15 cellular contexts compared by ENCODE assay signal in the genomic region with DNA sequence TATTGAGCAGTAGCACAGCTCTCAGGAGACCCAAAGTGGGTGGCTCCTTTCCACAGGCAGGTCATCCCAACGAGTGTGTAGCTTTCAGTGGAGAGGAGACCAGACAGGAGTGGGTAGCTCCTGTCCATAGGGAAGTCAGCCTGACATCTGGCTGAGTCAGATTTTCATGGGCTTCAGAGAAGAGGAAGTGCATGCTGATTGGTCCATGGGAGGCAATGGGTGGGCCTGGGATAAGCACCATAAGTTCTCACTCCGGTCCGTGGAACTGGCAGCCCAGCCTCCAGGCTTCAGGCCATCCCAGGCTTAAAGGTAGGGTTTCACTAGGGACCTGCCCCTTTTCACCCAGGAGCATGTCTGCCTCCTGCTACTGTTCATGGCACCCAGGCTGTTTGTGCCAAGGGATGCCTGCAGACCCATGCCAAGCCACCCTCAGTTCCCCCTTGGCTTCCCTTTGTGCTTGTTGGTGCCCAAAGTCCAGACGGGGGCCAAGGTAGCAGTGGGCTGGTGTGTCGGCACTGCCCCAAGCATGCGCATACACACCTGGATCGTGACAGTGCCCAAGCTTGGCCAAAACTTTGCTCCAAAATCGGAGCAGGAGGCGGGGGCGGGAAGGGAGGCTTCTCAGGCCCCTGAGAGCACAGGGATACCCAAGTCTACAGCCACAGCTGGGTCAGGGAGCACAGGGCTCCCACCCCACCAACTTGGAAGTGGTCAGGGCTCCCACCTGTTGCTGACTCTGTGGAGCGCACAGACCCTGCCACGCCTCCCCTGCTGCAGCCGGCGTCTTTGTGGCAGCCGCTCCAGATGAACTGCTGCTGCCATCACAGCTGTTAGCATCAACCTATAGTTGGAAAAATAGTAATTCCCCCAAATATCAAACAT. TPM values are rescaled to one million over a fixed set of nuclear protein-coding genes. Genes with fewer than 3 reads are reported as not detected.
A peak's percentile ranks its signal among the peaks of the same experiment; 100 is the strongest.
DNase-seq lines count a peak whose midpoint lies in the region; ATAC-seq and TF ChIP-seq lines count a peak whose summit lies in the region.
"Had no signal": no experiment of that assay in that cellular context is flagged by ENCODE, and none has a peak within 500 bp of the region (broad histone marks: within the 10 kb centered on the region; RNA-seq: fewer than 3 reads in every experiment).

No MANE protein-coding gene starts in this region.

- H3K4me3 ChIP-seq in endodermal cell (ENCODE audit: low read length) = no peak overlapping the region
- H3K4me3 ChIP-seq: ovary had no signal

- H3K9me3 Mint-ChIP-seq in endodermal cell = no peaks in the 10 kb centered on the region
- H3K9me3 Mint-ChIP-seq: activated CD4-positive, alpha-beta memory T cell treated with anti-CD3 and anti-CD28 coated beads for 36 hours; stimulated activated naive CD8-positive, alpha-beta T cell treated with anti-CD3 and anti-CD28 coated beads, Interleukin-15, Interleukin-2, amounts not matched to agents 100 ng/mL and 50 ng/mL, for 24 hours had no signal

- no peak overlapping the region for H3K27ac ChIP-seq in endodermal cell (ENCODE audit: low read depth, low read length)
- H3K27ac ChIP-seq: HL-60, ovary had no signal

- 96 to 98% methylated on average over 7 to 15 of the region's 15 CpGs for WGBS in endodermal cell (ENCODE audit: insufficient coverage in 1 of 2, insufficient read length in 1 of 2), 2 experiments

- no peak overlapping the region for H3K9ac ChIP-seq in endodermal cell (ENCODE audit: extremely low read depth, low read length, poor library complexity, severe bottlenecking)

- no peaks in the 10 kb centered on the region for H3K27me3 Mint-ChIP-seq in endodermal cell (ENCODE audit: insufficient read depth)
- H3K27me3 Mint-ChIP-seq: activated CD4-positive, alpha-beta memory T cell treated with anti-CD3 and anti-CD28 coated beads for 36 hours; stimulated activated naive CD8-positive, alpha-beta T cell treated with anti-CD3 and anti-CD28 coated beads, Interleukin-15, Interleukin-2, amounts not matched to agents 100 ng/mL and 50 ng/mL, for 24 hours had no signal

- ATAC-seq in GM18867 (IDR thresholded peaks at IDR 0.05; ENCODE audit: unreplicated experiment) = no peak
- no peak for ATAC-seq in HG02981 (IDR thresholded peaks at IDR 0.05; ENCODE audit: unreplicated experiment)

- H3K27ac Mint-ChIP-seq in endodermal cell = no peak overlapping the region
- H3K27ac Mint-ChIP-seq: activated CD4-positive, alpha-beta memory T cell treated with anti-CD3 and anti-CD28 coated beads for 36 hours; stimulated activated naive CD8-positive, alpha-beta T cell treated with anti-CD3 and anti-CD28 coated beads, Interleukin-15, Interleukin-2, amounts not matched to agents 100 ng/mL and 50 ng/mL, for 24 hours had no signal

- peaks cover 81% of the 10 kb centered on the region for H3K36me3 Mint-ChIP-seq in endodermal cell (ENCODE audit: low read depth)

- DNase-seq in ELR (ENCODE audit: low read depth) (peak; percentile 48), KBM-7 (peak; percentile 37), endodermal cell (peak; percentile 53), myocyte (ENCODE audit: low read depth) (peak; percentile 37), RPMI8226 (no peak)
- DNase-seq: activated CD4-positive, alpha-beta memory T cell treated with anti-CD3 and anti-CD28 coated beads for 36 hours; activated naive CD4-positive, alpha-beta T cell treated with anti-CD3 and anti-CD28 coated beads, Interleukin-2, amount 50 U/mL, for 16 hours; foreskin fibroblast; NCI-H1417; NCI-H526; ovary had no signal

- no peaks in the 10 kb centered on the region for H3K4me1 Mint-ChIP-seq in endodermal cell

- H3K4me3 Mint-ChIP-seq in endodermal cell = no peak overlapping the region
- H3K4me3 Mint-ChIP-seq: activated CD4-positive, alpha-beta memory T cell treated with anti-CD3 and anti-CD28 coated beads for 36 hours; stimulated activated naive CD8-positive, alpha-beta T cell treated with anti-CD3 and anti-CD28 coated beads, Interleukin-15, Interleukin-2, amounts not matched to agents 100 ng/mL and 50 ng/mL, for 24 hours had no signal

- H3K36me3 ChIP-seq in endodermal cell (ENCODE audit: control insufficient read depth, insufficient read depth, low read length) = peaks cover 92% of the 10 kb centered on the region
- H3K36me3 ChIP-seq: ovary had no signal

- H3K27me3 ChIP-seq in endodermal cell (ENCODE audit: control insufficient read depth, insufficient read depth, low read length, poor library complexity, severe bottlenecking) = no peaks in the 10 kb centered on the region
- H3K27me3 ChIP-seq: ovary had no signal

- H3K4me1 ChIP-seq in endodermal cell (ENCODE audit: control insufficient read depth, insufficient read depth, low read length) = no peaks in the 10 kb centered on the region

- no peak for TF ChIP-seq CTCF in endodermal cell (conservative IDR thresholded peaks at IDR 0.05)

- in situ Hi-C loops in KBM-7 (cut with MboI; ENCODE audit: low pct_unique_long_range_greater_than_20kb, low sequenced_read_pairs) = no loop called here

- no peaks in the 10 kb centered on the region for H3K9me3 ChIP-seq in endodermal cell (ENCODE audit: control insufficient read depth, low read length)
- H3K9me3 ChIP-seq: ovary had no signal

RNA-seq across cellular contexts. Expression of gene MARCHF7, which starts 26.4 kb away (rescaled TPM):
- total RNA-seq in endodermal cell = 100 to 1,000 TPM; 105 to 125 TPM
- polyA plus RNA-seq in endodermal cell (2013, experiment 1 of 2) = 148 TPM
- polyA plus RNA-seq in endodermal cell (2013, experiment 2 of 2) = 143 TPM
- 124 and 167 TPM in 2 replicates for total RNA-seq in myocyte
- 32.9 TPM for polyA plus RNA-seq in myocyte (2012)

RNA-seq across cellular contexts. Expression of gene CD302, which starts 59.3 kb away (rescaled TPM):
- total RNA-seq in endodermal cell = 1 to 10 TPM; 1.9 to 2.7 TPM
- polyA plus RNA-seq in endodermal cell (2013, experiment 1 of 2) = 1.5 TPM
- polyA plus RNA-seq in endodermal cell (2013, experiment 2 of 2) = 1.6 TPM
- total RNA-seq in myocyte = 5.7 and 6.3 TPM in 2 replicates
- 2.7 TPM for polyA plus RNA-seq in myocyte (2012)
